In genomic region chr1:22641906-22642636, GRCh38 we compare ENCODE assay signal across 8 cellular contexts. TPM values are rescaled to one million over a fixed set of nuclear protein-coding genes. Genes with fewer than 3 reads are reported as not detected.
DNase-seq lines count a peak whose midpoint lies in the region; ATAC-seq and TF ChIP-seq lines count a peak whose summit lies in the region.

No MANE protein-coding gene starts in this region.

- H3K18ac ChIP-seq in trophoblast cell (ENCODE audit: low read length), result no peak overlapping the region

- TF ChIP-seq CTCF in upper lobe of right lung (IDR thresholded peaks at IDR 0.05), result peak; percentile 94

- H3K27me3 ChIP-seq in trophoblast cell (ENCODE audit: insufficient read depth, low read length), result no peaks in the 10 kb centered on the region
- peaks cover 9% of the 10 kb centered on the region for H3K27me3 ChIP-seq in upper lobe of right lung

- no peak overlapping the region for H2BK120ac ChIP-seq in trophoblast cell (ENCODE audit: insufficient read depth, low read length, poor library complexity)

- in situ Hi-C loops in SK-MEL-5 (cut with HindIII; ENCODE audit: low pct_unique_long_range_greater_than_20kb, low sequenced_read_pairs), result no loop called here

- H3K4me1 ChIP-seq in trophoblast cell (ENCODE audit: control insufficient read depth in 1 of 2, insufficient read depth in 2 of 2, low read length in 2 of 2) (peaks cover 7 to 11% of the 10 kb centered on the region in 2 experiments), upper lobe of right lung (peaks cover 4% of the 10 kb centered on the region)

- H3K9me3 ChIP-seq in trophoblast cell (ENCODE audit: insufficient read depth, low read depth, low read length), result peaks cover 3% of the 10 kb centered on the region
- no peaks in the 10 kb centered on the region for H3K9me3 ChIP-seq in upper lobe of right lung

- H4K91ac ChIP-seq in trophoblast cell (ENCODE audit: low read depth, low read length), result no peak overlapping the region

- DNase-seq in COR-L47 (lab: John Stamatoyannopoulos, UW) (peak; percentile 37), HuH-7 (ENCODE audit: low spot score) (peak; percentile 85), SK-MEL-5 (ENCODE audit: low read depth, low spot score) (peak; percentile 58), globus pallidus (ENCODE audit: low spot score) (peak; percentile 58), trophoblast cell (peak; percentile 41 to 78), upper lobe of right lung (peak; percentile 93)
- peak; percentile 68 for DNase-seq in activated naive CD4-positive, alpha-beta T cell treated with Interleukin-2 at 50 U/mL for 16 hours

- no peaks in the 10 kb centered on the region for H3K79me2 ChIP-seq in trophoblast cell (ENCODE audit: control insufficient read depth, insufficient read depth, low read length, poor library complexity)

- H4K12ac ChIP-seq in trophoblast cell (ENCODE audit: low read depth, low read length), result no peak overlapping the region

- H3K4me2 ChIP-seq in trophoblast cell (ENCODE audit: low read length), result no peak overlapping the region

- no peak overlapping the region for H2BK5ac ChIP-seq in trophoblast cell (ENCODE audit: low read depth, low read length, poor library complexity)

- no CpG with 5 or more reads among the region's 18 CpGs for WGBS in trophoblast cell (ENCODE audit: extremely low coverage, insufficient coverage, insufficient read length)

- H3K79me1 ChIP-seq in trophoblast cell (ENCODE audit: low read length), result no peaks in the 10 kb centered on the region

- H2AK5ac ChIP-seq in trophoblast cell (ENCODE audit: low read length), result no peak overlapping the region

- H3K14ac ChIP-seq in trophoblast cell (ENCODE audit: low read length), result no peak overlapping the region

- peak; percentile 80 for ATAC-seq in upper lobe of right lung
- ATAC-seq in HG03097 (IDR thresholded peaks at IDR 0.05; ENCODE audit: low FRiP score, unreplicated experiment), result no peak

- intact Hi-C loops in upper lobe of right lung (cut with DNase I), result loop anchor here (2.0 kb wide), 1 partner anchor 221 kb away; no protein-coding TSS in a partner anchor

- no peak overlapping the region for H3K9ac ChIP-seq in trophoblast cell (ENCODE audit: low read length)

- no peak overlapping the region for H4K8ac ChIP-seq in trophoblast cell (ENCODE audit: low read depth, low read length)

- H3K36me3 ChIP-seq in trophoblast cell (ENCODE audit: control insufficient read depth in 1 of 2, insufficient read depth in 2 of 2, low read length in 2 of 2) (no peaks in the 10 kb centered on the region), upper lobe of right lung (no peaks in the 10 kb centered on the region)

- H3K23ac ChIP-seq in trophoblast cell (ENCODE audit: low read length), result no peak overlapping the region

- H2AFZ ChIP-seq in trophoblast cell (ENCODE audit: insufficient read depth, low read length, poor library complexity), result no peak overlapping the region

- H2BK12ac ChIP-seq in trophoblast cell (ENCODE audit: low read length), result no peak overlapping the region

- H3K4me3 ChIP-seq in trophoblast cell (ENCODE audit: low read depth, low read length), result no peak overlapping the region
- H3K4me3 ChIP-seq in upper lobe of right lung, result no peak overlapping the region

- no peak overlapping the region for H3K4ac ChIP-seq in trophoblast cell (ENCODE audit: low read depth, low read length)

- H3K27ac ChIP-seq in trophoblast cell (ENCODE audit: low read depth, low read length) (no peak overlapping the region), upper lobe of right lung (no peak overlapping the region)

RNA-seq across cellular contexts. Expression of gene C1QC, which starts 1.4 kb away (rescaled TPM):
- total RNA-seq in SK-MEL-5 (2014; rRNA removed; shearing (Covaris generic)), result not detected in 2 replicates
- polyA plus RNA-seq in SK-MEL-5 (2015; cell fraction: cytosol; rRNA removed), result not detected in 2 replicates
- not detected in 2 replicates for polyA plus RNA-seq in SK-MEL-5 (2015; cell fraction: nucleus; rRNA removed)
- 0.04 TPM in 1 of 2 replicates, not detected in the other for polyA plus RNA-seq in trophoblast cell (2013)
- total RNA-seq in upper lobe of right lung, result 353 TPM

RNA-seq across cellular contexts. Expression of gene C1QA, which starts 5.6 kb away (rescaled TPM):
- total RNA-seq in SK-MEL-5 (2014; rRNA removed; shearing (Covaris generic)), result not detected in 2 replicates
- polyA plus RNA-seq in SK-MEL-5 (2015; cell fraction: cytosol; rRNA removed), result not detected in 2 replicates
- polyA plus RNA-seq in SK-MEL-5 (2015; cell fraction: nucleus; rRNA removed), result not detected in 2 replicates
- 0.44 and 0.57 TPM in 2 replicates for polyA plus RNA-seq in trophoblast cell (2013)
- 521 TPM for total RNA-seq in upper lobe of right lung

RNA-seq across cellular contexts. Expression of gene C1QB, which starts 11.0 kb away (rescaled TPM):
- total RNA-seq in SK-MEL-5 (2014; rRNA removed; shearing (Covaris generic)), result not detected in 2 replicates
- polyA plus RNA-seq in SK-MEL-5 (2015; cell fraction: cytosol; rRNA removed), result not detected in 2 replicates
- polyA plus RNA-seq in SK-MEL-5 (2015; cell fraction: nucleus; rRNA removed), result not detected in 2 replicates
- polyA plus RNA-seq in trophoblast cell (2013), result not detected in 2 replicates
- total RNA-seq in upper lobe of right lung, result 707 TPM

Comparison
In these comparisons a context has a peak if more than half of its experiments do, and no peak if none do; other contexts are left out.
1. DNase-seq: peak in every context shown above with its lines; median percentile 93 in upper lobe of right lung; 85 in HuH-7; 68 in activated naive CD4-positive, alpha-beta T cell treated with Interleukin-2 at 50 U/mL for 16 hours; 60 in trophoblast cell; 58 in SK-MEL-5; 58 in globus pallidus; 37 in COR-L47.
2. RNA of gene C1QC, which starts 1.4 kb away (total RNA-seq): 353 TPM in upper lobe of right lung (single experiment); not detected in SK-MEL-5; every median in the first group is over 100 times any median in the second.
3. RNA of gene C1QA, which starts 5.6 kb away (total RNA-seq): 521 TPM in upper lobe of right lung (single experiment); not detected in SK-MEL-5; every median in the first group is over 100 times any median in the second.
4. RNA of gene C1QB, which starts 11.0 kb away (total RNA-seq): 707 TPM in upper lobe of right lung (single experiment); not detected in SK-MEL-5; every median in the first group is over 100 times any median in the second.